1 cellular context compared by ENCODE assay signal in the genomic region with DNA sequence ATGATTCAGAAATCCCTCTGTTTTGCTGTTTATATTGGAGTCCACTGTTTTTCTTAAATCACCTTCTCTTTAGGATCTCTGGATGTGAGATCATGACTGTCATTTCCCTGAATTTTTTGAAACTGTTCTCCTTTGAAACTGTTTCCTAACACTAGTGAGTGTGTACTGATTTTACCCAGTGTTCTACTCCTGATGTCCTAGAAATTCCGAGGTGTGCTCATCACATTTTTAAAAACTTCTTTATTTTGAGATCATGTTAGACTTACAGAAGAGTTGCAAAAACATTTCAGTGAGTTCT.
TF ChIP-seq lines count a peak whose summit lies in the region.

No MANE protein-coding gene starts in this region.

TF ChIP-seq in GM23338, 12 proteins besides CTCF, POLR2A, EP300 and RAD21 (continued from another document):
- TF ChIP-seq, protein P1, sequence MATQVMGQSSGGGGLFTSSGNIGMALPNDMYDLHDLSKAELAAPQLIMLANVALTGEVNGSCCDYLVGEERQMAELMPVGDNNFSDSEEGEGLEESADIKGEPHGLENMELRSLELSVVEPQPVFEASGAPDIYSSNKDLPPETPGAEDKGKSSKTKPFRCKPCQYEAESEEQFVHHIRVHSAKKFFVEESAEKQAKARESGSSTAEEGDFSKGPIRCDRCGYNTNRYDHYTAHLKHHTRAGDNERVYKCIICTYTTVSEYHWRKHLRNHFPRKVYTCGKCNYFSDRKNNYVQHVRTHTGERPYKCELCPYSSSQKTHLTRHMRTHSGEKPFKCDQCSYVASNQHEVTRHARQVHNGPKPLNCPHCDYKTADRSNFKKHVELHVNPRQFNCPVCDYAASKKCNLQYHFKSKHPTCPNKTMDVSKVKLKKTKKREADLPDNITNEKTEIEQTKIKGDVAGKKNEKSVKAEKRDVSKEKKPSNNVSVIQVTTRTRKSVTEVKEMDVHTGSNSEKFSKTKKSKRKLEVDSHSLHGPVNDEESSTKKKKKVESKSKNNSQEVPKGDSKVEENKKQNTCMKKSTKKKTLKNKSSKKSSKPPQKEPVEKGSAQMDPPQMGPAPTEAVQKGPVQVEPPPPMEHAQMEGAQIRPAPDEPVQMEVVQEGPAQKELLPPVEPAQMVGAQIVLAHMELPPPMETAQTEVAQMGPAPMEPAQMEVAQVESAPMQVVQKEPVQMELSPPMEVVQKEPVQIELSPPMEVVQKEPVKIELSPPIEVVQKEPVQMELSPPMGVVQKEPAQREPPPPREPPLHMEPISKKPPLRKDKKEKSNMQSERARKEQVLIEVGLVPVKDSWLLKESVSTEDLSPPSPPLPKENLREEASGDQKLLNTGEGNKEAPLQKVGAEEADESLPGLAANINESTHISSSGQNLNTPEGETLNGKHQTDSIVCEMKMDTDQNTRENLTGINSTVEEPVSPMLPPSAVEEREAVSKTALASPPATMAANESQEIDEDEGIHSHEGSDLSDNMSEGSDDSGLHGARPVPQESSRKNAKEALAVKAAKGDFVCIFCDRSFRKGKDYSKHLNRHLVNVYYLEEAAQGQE (IDR thresholded peaks at IDR 0.05; ENCODE audit: unreplicated experiment) = no peak
- TF ChIP-seq, protein P2, sequence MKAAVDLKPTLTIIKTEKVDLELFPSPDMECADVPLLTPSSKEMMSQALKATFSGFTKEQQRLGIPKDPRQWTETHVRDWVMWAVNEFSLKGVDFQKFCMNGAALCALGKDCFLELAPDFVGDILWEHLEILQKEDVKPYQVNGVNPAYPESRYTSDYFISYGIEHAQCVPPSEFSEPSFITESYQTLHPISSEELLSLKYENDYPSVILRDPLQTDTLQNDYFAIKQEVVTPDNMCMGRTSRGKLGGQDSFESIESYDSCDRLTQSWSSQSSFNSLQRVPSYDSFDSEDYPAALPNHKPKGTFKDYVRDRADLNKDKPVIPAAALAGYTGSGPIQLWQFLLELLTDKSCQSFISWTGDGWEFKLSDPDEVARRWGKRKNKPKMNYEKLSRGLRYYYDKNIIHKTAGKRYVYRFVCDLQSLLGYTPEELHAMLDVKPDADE (IDR thresholded peaks at IDR 0.05) = no peak
- no peak for TF ChIP-seq EZH2phosphoT487 (IDR thresholded peaks at IDR 0.05; ENCODE audit: unreplicated experiment)
- no peak for TF ChIP-seq STAT1 (IDR thresholded peaks at IDR 0.05; ENCODE audit: unreplicated experiment)
- no peak for TF ChIP-seq CREB1 (CRISPR knock-in tag; IDR thresholded peaks at IDR 0.05; ENCODE audit: low read depth)
- TF ChIP-seq, protein P3, sequence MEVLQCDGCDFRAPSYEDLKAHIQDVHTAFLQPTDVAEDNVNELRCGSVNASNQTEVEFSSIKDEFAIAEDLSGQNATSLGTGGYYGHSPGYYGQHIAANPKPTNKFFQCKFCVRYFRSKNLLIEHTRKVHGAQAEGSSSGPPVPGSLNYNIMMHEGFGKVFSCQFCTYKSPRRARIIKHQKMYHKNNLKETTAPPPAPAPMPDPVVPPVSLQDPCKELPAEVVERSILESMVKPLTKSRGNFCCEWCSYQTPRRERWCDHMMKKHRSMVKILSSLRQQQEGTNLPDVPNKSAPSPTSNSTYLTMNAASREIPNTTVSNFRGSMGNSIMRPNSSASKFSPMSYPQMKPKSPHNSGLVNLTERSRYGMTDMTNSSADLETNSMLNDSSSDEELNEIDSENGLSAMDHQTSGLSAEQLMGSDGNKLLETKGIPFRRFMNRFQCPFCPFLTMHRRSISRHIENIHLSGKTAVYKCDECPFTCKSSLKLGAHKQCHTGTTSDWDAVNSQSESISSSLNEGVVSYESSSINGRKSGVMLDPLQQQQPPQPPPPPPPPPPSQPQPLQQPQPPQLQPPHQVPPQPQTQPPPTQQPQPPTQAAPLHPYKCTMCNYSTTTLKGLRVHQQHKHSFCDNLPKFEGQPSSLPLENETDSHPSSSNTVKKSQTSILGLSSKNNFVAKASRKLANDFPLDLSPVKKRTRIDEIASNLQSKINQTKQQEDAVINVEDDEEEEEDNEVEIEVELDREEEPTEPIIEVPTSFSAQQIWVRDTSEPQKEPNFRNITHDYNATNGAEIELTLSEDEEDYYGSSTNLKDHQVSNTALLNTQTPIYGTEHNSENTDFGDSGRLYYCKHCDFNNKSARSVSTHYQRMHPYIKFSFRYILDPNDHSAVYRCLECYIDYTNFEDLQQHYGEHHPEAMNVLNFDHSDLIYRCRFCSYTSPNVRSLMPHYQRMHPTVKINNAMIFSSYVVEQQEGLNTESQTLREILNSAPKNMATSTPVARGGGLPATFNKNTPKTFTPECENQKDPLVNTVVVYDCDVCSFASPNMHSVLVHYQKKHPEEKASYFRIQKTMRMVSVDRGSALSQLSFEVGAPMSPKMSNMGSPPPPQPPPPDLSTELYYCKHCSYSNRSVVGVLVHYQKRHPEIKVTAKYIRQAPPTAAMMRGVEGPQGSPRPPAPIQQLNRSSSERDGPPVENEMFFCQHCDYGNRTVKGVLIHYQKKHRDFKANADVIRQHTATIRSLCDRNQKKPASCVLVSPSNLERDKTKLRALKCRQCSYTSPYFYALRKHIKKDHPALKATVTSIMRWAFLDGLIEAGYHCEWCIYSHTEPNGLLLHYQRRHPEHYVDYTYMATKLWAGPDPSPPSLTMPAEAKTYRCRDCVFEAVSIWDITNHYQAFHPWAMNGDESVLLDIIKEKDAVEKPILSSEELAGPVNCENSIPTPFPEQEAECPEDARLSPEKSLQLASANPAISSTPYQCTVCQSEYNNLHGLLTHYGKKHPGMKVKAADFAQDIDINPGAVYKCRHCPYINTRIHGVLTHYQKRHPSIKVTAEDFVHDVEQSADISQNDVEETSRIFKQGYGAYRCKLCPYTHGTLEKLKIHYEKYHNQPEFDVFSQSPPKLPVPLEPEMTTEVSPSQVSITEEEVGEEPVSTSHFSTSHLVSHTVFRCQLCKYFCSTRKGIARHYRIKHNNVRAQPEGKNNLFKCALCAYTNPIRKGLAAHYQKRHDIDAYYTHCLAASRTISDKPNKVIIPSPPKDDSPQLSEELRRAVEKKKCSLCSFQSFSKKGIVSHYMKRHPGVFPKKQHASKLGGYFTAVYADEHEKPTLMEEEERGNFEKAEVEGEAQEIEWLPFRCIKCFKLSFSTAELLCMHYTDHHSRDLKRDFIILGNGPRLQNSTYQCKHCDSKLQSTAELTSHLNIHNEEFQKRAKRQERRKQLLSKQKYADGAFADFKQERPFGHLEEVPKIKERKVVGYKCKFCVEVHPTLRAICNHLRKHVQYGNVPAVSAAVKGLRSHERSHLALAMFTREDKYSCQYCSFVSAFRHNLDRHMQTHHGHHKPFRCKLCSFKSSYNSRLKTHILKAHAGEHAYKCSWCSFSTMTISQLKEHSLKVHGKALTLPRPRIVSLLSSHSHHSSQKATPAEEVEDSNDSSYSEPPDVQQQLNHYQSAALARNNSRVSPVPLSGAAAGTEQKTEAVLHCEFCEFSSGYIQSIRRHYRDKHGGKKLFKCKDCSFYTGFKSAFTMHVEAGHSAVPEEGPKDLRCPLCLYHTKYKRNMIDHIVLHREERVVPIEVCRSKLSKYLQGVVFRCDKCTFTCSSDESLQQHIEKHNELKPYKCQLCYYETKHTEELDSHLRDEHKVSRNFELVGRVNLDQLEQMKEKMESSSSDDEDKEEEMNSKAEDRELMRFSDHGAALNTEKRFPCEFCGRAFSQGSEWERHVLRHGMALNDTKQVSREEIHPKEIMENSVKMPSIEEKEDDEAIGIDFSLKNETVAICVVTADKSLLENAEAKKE (CRISPR knock-in tag; IDR thresholded peaks at IDR 0.05) = no peak
- TF ChIP-seq NANOG (IDR thresholded peaks at IDR 0.05; ENCODE audit: borderline replicate concordance) = no peak
